13 cellular contexts compared by ENCODE assay signal in genomic region chr1:84000196-84000885, GRCh38. TPM values are rescaled to one million over a fixed set of nuclear protein-coding genes. Genes with fewer than 3 reads are reported as not detected.
DNase-seq lines count a peak whose midpoint lies in the region; ATAC-seq and TF ChIP-seq lines count a peak whose summit lies in the region.
"Had no signal": no experiment of that assay in that cellular context is flagged by ENCODE, and none has a peak within 500 bp of the region (broad histone marks: within the 10 kb centered on the region; RNA-seq: fewer than 3 reads in every experiment).

No MANE protein-coding gene starts in this region.

- TF ChIP-seq POLR2A in gastroesophageal sphincter (IDR thresholded peaks at IDR 0.05): no peak

- CTCF ChIA-PET in activated CD8-positive, alpha-beta memory T cell treated with anti-CD3 and anti-CD28 coated beads, Interleukin-2, amount 10 ng/mL, durations not matched to agents 7 days and 5 days (lab: Charles Lee): no interaction called here
- CTCF ChIA-PET in WTC11 (lab: Charles Lee): no interaction called here

- no peaks in the 10 kb centered on the region for H3K36me3 ChIP-seq in gastroesophageal sphincter
- H3K36me3 ChIP-seq: left ventricle myocardium inferior, neutrophil had no signal

- H3K4me3 Mint-ChIP-seq in activated CD8-positive, alpha-beta memory T cell treated with anti-CD3 and anti-CD28 coated beads, Interleukin-2, amount 10 ng/mL, durations not matched to agents 7 days and 5 days: peak overlapping the region; percentile 19
- peak overlapping the region; percentile 86 for H3K4me3 Mint-ChIP-seq in WTC11
- peak overlapping the region; percentile 51 to 93 for H3K4me3 Mint-ChIP-seq in stimulated activated naive CD8-positive, alpha-beta T cell treated with anti-CD3 and anti-CD28 coated beads, Interleukin-15, amount 100 ng/mL, for 72 hours

- TF ChIP-seq CTCF in WTC11 (IDR thresholded peaks at IDR 0.05) (no peak), gastroesophageal sphincter (IDR thresholded peaks at IDR 0.05) (no peak)

- no peaks in the 10 kb centered on the region for H3K27me3 ChIP-seq in gastroesophageal sphincter

- H3K27me3 Mint-ChIP-seq in activated CD8-positive, alpha-beta memory T cell treated with anti-CD3 and anti-CD28 coated beads, Interleukin-2, amount 10 ng/mL, durations not matched to agents 7 days and 5 days: peaks cover 68% of the 10 kb centered on the region
- peaks cover 68% of the 10 kb centered on the region for H3K27me3 Mint-ChIP-seq in WTC11 (ENCODE audit: low read depth)
- H3K27me3 Mint-ChIP-seq in stimulated activated naive CD8-positive, alpha-beta T cell treated with anti-CD3 and anti-CD28 coated beads, Interleukin-15, amount 100 ng/mL, for 72 hours: peaks cover 85% of the 10 kb centered on the region

- H3K9me3 ChIP-seq in gastroesophageal sphincter: no peaks in the 10 kb centered on the region
- H3K9me3 ChIP-seq: left ventricle myocardium inferior, neutrophil had no signal

- no peak overlapping the region for H3K4me3 ChIP-seq in gastroesophageal sphincter

- H3K27ac Mint-ChIP-seq in activated CD8-positive, alpha-beta memory T cell treated with anti-CD3 and anti-CD28 coated beads, Interleukin-2, amount 10 ng/mL, durations not matched to agents 7 days and 5 days: no peak overlapping the region
- no peak overlapping the region for H3K27ac Mint-ChIP-seq in WTC11
- no peak overlapping the region for H3K27ac Mint-ChIP-seq in stimulated activated naive CD8-positive, alpha-beta T cell treated with anti-CD3 and anti-CD28 coated beads, Interleukin-15, amount 100 ng/mL, for 72 hours
- H3K27ac Mint-ChIP-seq: activated CD4-positive, alpha-beta memory T cell treated with anti-CD3 and anti-CD28 coated beads for 36 hours had no signal

- H3K27ac ChIP-seq in gastroesophageal sphincter: peak overlapping the region in 2 of 4 donors; percentile 93
- H3K27ac ChIP-seq: hepatocyte, neutrophil had no signal

- no peak for ATAC-seq in activated CD8-positive, alpha-beta memory T cell treated with anti-CD3 and anti-CD28 coated beads, Interleukin-2, amount 10 ng/mL, durations not matched to agents 7 days and 5 days
- ATAC-seq in WTC11 (no peak), gastroesophageal sphincter (no peak)
- no peak for ATAC-seq in stimulated activated naive CD8-positive, alpha-beta T cell treated with anti-CD3 and anti-CD28 coated beads, Interleukin-15, amount 100 ng/mL, for 72 hours

- POLR2A ChIA-PET in WTC11 (lab: Charles Lee): no interaction called here

- H3K36me3 Mint-ChIP-seq in activated CD8-positive, alpha-beta memory T cell treated with anti-CD3 and anti-CD28 coated beads, Interleukin-2, amount 10 ng/mL, durations not matched to agents 7 days and 5 days: no peaks in the 10 kb centered on the region
- no peaks in the 10 kb centered on the region for H3K36me3 Mint-ChIP-seq in WTC11
- H3K36me3 Mint-ChIP-seq: activated CD4-positive, alpha-beta memory T cell treated with anti-CD3 and anti-CD28 coated beads for 36 hours had no signal

- no peaks in the 10 kb centered on the region for H3K9me3 Mint-ChIP-seq in activated CD8-positive, alpha-beta memory T cell treated with anti-CD3 and anti-CD28 coated beads, Interleukin-2, amount 10 ng/mL, durations not matched to agents 7 days and 5 days (ENCODE audit: low read depth)
- H3K9me3 Mint-ChIP-seq in WTC11: no peaks in the 10 kb centered on the region
- no peaks in the 10 kb centered on the region for H3K9me3 Mint-ChIP-seq in stimulated activated naive CD8-positive, alpha-beta T cell treated with anti-CD3 and anti-CD28 coated beads, Interleukin-15, amount 100 ng/mL, for 72 hours
- H3K9me3 Mint-ChIP-seq: activated CD4-positive, alpha-beta memory T cell treated with anti-CD3 and anti-CD28 coated beads for 36 hours had no signal

- TF ChIP-seq EP300 in gastroesophageal sphincter (IDR thresholded peaks at IDR 0.05): no peak

- WGBS in gastroesophageal sphincter (ENCODE audit: low coverage in 1 of 2), 2 donors: 73 to 80% methylated on average over 6 to 8 of the region's 8 CpGs

- H3K4me1 Mint-ChIP-seq in activated CD8-positive, alpha-beta memory T cell treated with anti-CD3 and anti-CD28 coated beads, Interleukin-2, amount 10 ng/mL, durations not matched to agents 7 days and 5 days: peaks cover 18% of the 10 kb centered on the region
- peaks cover 15% of the 10 kb centered on the region for H3K4me1 Mint-ChIP-seq in WTC11
- H3K4me1 Mint-ChIP-seq in stimulated activated naive CD8-positive, alpha-beta T cell treated with anti-CD3 and anti-CD28 coated beads, Interleukin-15, amount 100 ng/mL, for 72 hours: peaks cover 13% of the 10 kb centered on the region

- H3K4me1 ChIP-seq in gastroesophageal sphincter: peaks cover 3 to 31% (median 15%) of the 10 kb centered on the region in 3 donors

- no peak for DNase-seq in activated CD8-positive, alpha-beta memory T cell treated with anti-CD3 and anti-CD28 coated beads, Interleukin-2, amount 10 ng/mL, durations not matched to agents 7 days and 5 days
- no peak for DNase-seq in activated CD8-positive, alpha-beta memory T cell treated with anti-CD3 and anti-CD28 coated beads, Interleukin-2, amount 50 U/mL, for 48 hours
- DNase-seq in WTC11 (ENCODE audit: low spot score): no peak
- peak; percentile 42 for DNase-seq in globus pallidus (ENCODE audit: low spot score)
- no peak for DNase-seq in stimulated activated naive CD8-positive, alpha-beta T cell treated with anti-CD3 and anti-CD28 coated beads, Interleukin-15, amount 100 ng/mL, for 72 hours
- DNase-seq in SIG-M5 treated with dmso at 0.1 percent for 504 hours (lab: John Stamatoyannopoulos, UW; ENCODE audit: unreplicated experiment): no peak
- DNase-seq in islet precursor cell: no peak
- DNase-seq: activated CD4-positive, alpha-beta memory T cell treated with anti-CD3 and anti-CD28 coated beads for 36 hours; left ventricle myocardium inferior; NCI-H1105 had no signal

TF ChIP-seq in WTC11, 78 proteins besides CTCF, POLR2A, EP300 and RAD21:
- TF ChIP-seq ZNF423 (CRISPR knock-in tag; IDR thresholded peaks at IDR 0.05): no peak
TF ChIP-seq in WTC11: peak in this region for 0.

RNA-seq across cellular contexts. Expression of gene TTLL7, which starts 1.4 kb away (rescaled TPM):
- total RNA-seq in activated CD8-positive, alpha-beta memory T cell treated with anti-CD3 and anti-CD28 coated beads, Interleukin-2, amount 10 ng/mL, durations not matched to agents 7 days and 5 days: 1 to 10 TPM; 2.9 to 5.3 TPM
- total RNA-seq in WTC11 (2021) (5.9 to 7.9 TPM (median 7.7 TPM) in 3 replicates), gastroesophageal sphincter (100 to 1,000 TPM in 1 of 4 donors, 10 to 100 TPM in 3; 41.7 to 125 (median 57.0) TPM)

Comparison
In these comparisons a context has a peak if more than half of its experiments do, and no peak if none do; other contexts are left out.
1. H3K4me3 Mint-ChIP-seq: peak in every context shown above with its lines; median percentile 86 in WTC11; 72 in stimulated activated naive CD8-positive, alpha-beta T cell treated with anti-CD3 and anti-CD28 coated beads, Interleukin-15, amount 100 ng/mL, for 72 hours; 19 in activated CD8-positive, alpha-beta memory T cell treated with anti-CD3 and anti-CD28 coated beads, Interleukin-2, amount 10 ng/mL, durations not matched to agents 7 days and 5 days.